9 cellular contexts compared by ENCODE assay signal in genomic region chr3:153970735-153971347, GRCh38.
DNase-seq lines count a peak whose midpoint lies in the region; ATAC-seq and TF ChIP-seq lines count a peak whose summit lies in the region.
"Had no signal": no experiment of that assay in that cellular context is flagged by ENCODE, and none has a peak within 500 bp of the region (broad histone marks: within the 10 kb centered on the region; RNA-seq: fewer than 3 reads in every experiment).

No MANE protein-coding gene starts in this region.

- intact Hi-C loops in dorsolateral prefrontal cortex (cut with DNase I): no loop called here
- intact Hi-C loops in prostate gland (cut with DNase I): no loop called here
- intact Hi-C loops in posterior cingulate gyrus (cut with DNase I): loop anchor here (5.0 to 10.0 kb wide), 2 partner anchors 284 to 929 kb away; no protein-coding TSS in a partner anchor

- no peaks in the 10 kb centered on the region for H3K36me3 ChIP-seq in prostate gland
- H3K36me3 ChIP-seq: neutrophil had no signal

- 0% methylated on average over 1 of the region's 1 CpG for WGBS in prostate gland

- no peak overlapping the region for H3K27ac ChIP-seq in dorsolateral prefrontal cortex
- H3K27ac ChIP-seq in prostate gland: no peak overlapping the region
- H3K27ac ChIP-seq: neutrophil had no signal

- no peaks in the 10 kb centered on the region for H3K4me1 ChIP-seq in prostate gland (replicated peaks)

- no peaks in the 10 kb centered on the region for H3K9me3 ChIP-seq in prostate gland
- H3K9me3 ChIP-seq: neutrophil had no signal

- DNase-seq in NCI-H2227 (lab: John Stamatoyannopoulos, UW; ENCODE audit: unreplicated experiment): peak; percentile 4
- no peak for DNase-seq in dorsolateral prefrontal cortex
- DNase-seq in osteocyte (ENCODE audit: extremely low spot score, unreplicated experiment): no peak
- no peak for DNase-seq in prostate gland (ENCODE audit: low spot score)
- no peak for DNase-seq in posterior cingulate gyrus
- DNase-seq: NCI-H345 had no signal

- TF ChIP-seq POLR2A in prostate gland (IDR thresholded peaks at IDR 0.05): no peak

- no peaks in the 10 kb centered on the region for H3K36me3 Mint-ChIP-seq in osteocyte (ENCODE audit: unreplicated experiment)

- H3K27me3 Mint-ChIP-seq in osteocyte (ENCODE audit: unreplicated experiment): peaks cover 3% of the 10 kb centered on the region

- no peaks in the 10 kb centered on the region for H3K4me1 Mint-ChIP-seq in osteocyte (ENCODE audit: unreplicated experiment)

- no peak for ATAC-seq in GM18861 (IDR thresholded peaks at IDR 0.05; ENCODE audit: unreplicated experiment)

- no peak overlapping the region for H3K27ac Mint-ChIP-seq in osteocyte (ENCODE audit: unreplicated experiment)

- H3K4me3 Mint-ChIP-seq in osteocyte (ENCODE audit: unreplicated experiment): no peak overlapping the region

- TF ChIP-seq CTCF in GM12875 (IDR thresholded peaks at IDR 0.05; ENCODE audit: borderline replicate concordance, insufficient read depth, low read depth, low read length) (peak; percentile 40; the same call in 1 of the 2 replicates), dorsolateral prefrontal cortex (IDR thresholded peaks at IDR 0.05 in 54 of 56, conservative IDR thresholded peaks at IDR 0.05 in 2 of 56; ENCODE audit: low read depth in 1 of 56, partially characterized antibody in 56 of 56) (peak in 51 of 56 donors; percentile 20 to 65 (median 46)), osteocyte (IDR thresholded peaks at IDR 0.05) (peak; percentile 52), prostate gland (IDR thresholded peaks at IDR 0.05) (peak in 1 of 4 experiments; percentile 37)

- no peaks in the 10 kb centered on the region for H3K9me3 Mint-ChIP-seq in osteocyte (ENCODE audit: unreplicated experiment)

- H3K4me3 ChIP-seq in GM12875 (ENCODE audit: low read depth, low read length): no peak overlapping the region
- no peak overlapping the region for H3K4me3 ChIP-seq in dorsolateral prefrontal cortex
- no peak overlapping the region for H3K4me3 ChIP-seq in prostate gland

- no peaks in the 10 kb centered on the region for H3K27me3 ChIP-seq in dorsolateral prefrontal cortex
- no peaks in the 10 kb centered on the region for H3K27me3 ChIP-seq in prostate gland (replicated peaks; ENCODE audit: insufficient read depth)
- H3K27me3 ChIP-seq: neutrophil had no signal
